In genomic region chr14:33229269-33229924, GRCh38 we compare ENCODE assay signal across 17 cellular contexts.
DNase-seq lines count a peak whose midpoint lies in the region; ATAC-seq and FAIRE-seq lines count a peak whose summit lies in the region.
"Had no signal": no experiment of that assay in that cellular context is flagged by ENCODE, and none has a peak within 500 bp of the region (broad histone marks: within the 10 kb centered on the region; RNA-seq: fewer than 3 reads in every experiment).

No MANE protein-coding gene starts in this region.

- H3K4me1 ChIP-seq in BLaER1, result peaks cover 9% of the 10 kb centered on the region
- H3K4me1 ChIP-seq: ascending aorta, uterus had no signal

- no peak overlapping the region for H3K27ac ChIP-seq in BLaER1
- H3K27ac ChIP-seq: ascending aorta, uterus, WERI-Rb-1 had no signal

- 0 out of 2 replicates have a peak overlapping the region, but pooled peaks have one; percentile 4 for H3K4me2 ChIP-seq in BLaER1

- DNase-seq in NCI-H2107 (lab: John Stamatoyannopoulos, UW) (peak; percentile 34), amygdala (lab: John Stamatoyannopoulos, UW) (peak in 48 of 56 donors; percentile 1 to 81 (median 33)), medulla oblongata (ENCODE audit: extremely low spot score) (peak; percentile 84), HTR-8/SVneo (ENCODE audit: insufficient read length, low spot score) (no peak), iPS-NIHi11 (ENCODE audit: low spot score) (no peak)
- no peak for DNase-seq in activated CD4-positive, alpha-beta T cell treated with anti-CD3 and anti-CD28 coated beads, Interleukin-2, amount 50 U/mL, for 4 hours
- DNase-seq: AML-193; GF-D8; naive thymus-derived CD8-positive, alpha-beta T cell; stimulated activated CD4-positive, alpha-beta T cell treated with anti-CD3 and anti-CD28 coated beads, Interleukin-12 subunit alpha, Interleukin-12 subunit beta, amount 100 ng/mL, for 4 hours; uterus; WERI-Rb-1 had no signal

- no peak for ATAC-seq in HG03135 (IDR thresholded peaks at IDR 0.05; ENCODE audit: unreplicated experiment)
- ATAC-seq: naive thymus-derived CD8-positive, alpha-beta T cell; Panc1 had no signal

- no peaks in the 10 kb centered on the region for H3K36me3 ChIP-seq in BLaER1
- H3K36me3 ChIP-seq: ascending aorta, uterus, WERI-Rb-1 had no signal

- no peaks in the 10 kb centered on the region for H3K9me3 ChIP-seq in BLaER1
- H3K9me3 ChIP-seq: ascending aorta, uterus had no signal

- FAIRE-seq in HTR-8/SVneo (lab: Jason Lieb, UNC), result no peak
- FAIRE-seq: keratinocyte had no signal

- H3K27me3 ChIP-seq in BLaER1, result no peaks in the 10 kb centered on the region
- H3K27me3 ChIP-seq: ascending aorta, uterus had no signal

- H3K4me3 ChIP-seq in BLaER1, result no peak overlapping the region
- H3K4me3 ChIP-seq: ascending aorta, uterus had no signal

- no peaks in the 10 kb centered on the region for H4K20me1 ChIP-seq in BLaER1

- no peak overlapping the region for H3K9ac ChIP-seq in BLaER1

Comparison
In these comparisons a context has a peak if more than half of its experiments do, and no peak if none do; other contexts are left out.
1. DNase-seq: peak in NCI-H2107 (single experiment), amygdala (48 of 56) and medulla oblongata (single experiment); none in HTR-8/SVneo (single experiment), iPS-NIHi11 (single experiment) and activated CD4-positive, alpha-beta T cell treated with anti-CD3 and anti-CD28 coated beads, Interleukin-2, amount 50 U/mL, for 4 hours (0 of 2).